ENCODE assay signal across 29 cellular contexts in genomic region chr1:214777364-214777763, GRCh38.
"Had no signal": no experiment of that assay in that cellular context is flagged by ENCODE, and none has a peak within 500 bp of the region (broad histone marks: within the 10 kb centered on the region; RNA-seq: fewer than 3 reads in every experiment).

No MANE protein-coding gene starts in this region.

- H3K4me1 ChIP-seq: stomach, suprapubic skin, testis, thyroid gland, tibial artery, tibial nerve, transverse colon, upper lobe of left lung, upper lobe of right lung, uterus, vagina had no signal

- H3K4me3 Mint-ChIP-seq: stimulated activated effector memory CD8-positive, alpha-beta T cell treated with anti-CD3 and anti-CD28 coated beads, Interleukin-12 subunit alpha, Interleukin-12 subunit beta, amount 100 ng/mL, for 72 hours; stimulated activated memory B cell treated with anti-CD40 and anti-IgM and Interleukin-4, amounts not matched to agents 10 μg/mL and 1 μg/mL and 100 μg/mL, for 72 hours; stimulated activated naive B cell treated with anti-CD40 and anti-IgM and Interleukin-4, amounts not matched to agents 10 μg/mL and 1 μg/mL and 100 μg/mL, for 72 hours; stimulated activated naive CD8-positive, alpha-beta T cell treated with anti-CD3 and anti-CD28 coated beads, Interleukin-15, amount 100 ng/mL, for 72 hours; stimulated activated naive CD8-positive, alpha-beta T cell treated with anti-CD3 and anti-CD28 coated beads, Interleukin-15, Interleukin-2, amounts not matched to agents 100 ng/mL and 50 ng/mL, for 24 hours; type B pancreatic cell had no signal

- H3K4me3 ChIP-seq: stomach, suprapubic skin, testis, thoracic aorta, thyroid gland, tibial artery, tibial nerve, transverse colon, upper lobe of left lung, upper lobe of right lung, uterus, vagina had no signal

- H3K36me3 Mint-ChIP-seq: stimulated activated effector memory CD8-positive, alpha-beta T cell treated with anti-CD3 and anti-CD28 coated beads, Interleukin-12 subunit alpha, Interleukin-12 subunit beta, amount 100 ng/mL, for 72 hours; stimulated activated memory B cell treated with anti-CD40 and anti-IgM and Interleukin-4, amounts not matched to agents 10 μg/mL and 1 μg/mL and 100 μg/mL, for 72 hours; stimulated activated naive B cell treated with anti-CD40 and anti-IgM and Interleukin-4, amounts not matched to agents 10 μg/mL and 1 μg/mL and 100 μg/mL, for 72 hours; type B pancreatic cell had no signal

- H3K27ac Mint-ChIP-seq: stimulated activated effector memory CD8-positive, alpha-beta T cell treated with anti-CD3 and anti-CD28 coated beads, Interleukin-12 subunit alpha, Interleukin-12 subunit beta, amount 100 ng/mL, for 72 hours; stimulated activated memory B cell treated with anti-CD40 and anti-IgM and Interleukin-4, amounts not matched to agents 10 μg/mL and 1 μg/mL and 100 μg/mL, for 72 hours; stimulated activated naive B cell treated with anti-CD40 and anti-IgM and Interleukin-4, amounts not matched to agents 10 μg/mL and 1 μg/mL and 100 μg/mL, for 72 hours; stimulated activated naive CD8-positive, alpha-beta T cell treated with anti-CD3 and anti-CD28 coated beads, Interleukin-15, amount 100 ng/mL, for 72 hours; stimulated activated naive CD8-positive, alpha-beta T cell treated with anti-CD3 and anti-CD28 coated beads, Interleukin-15, Interleukin-2, amounts not matched to agents 100 ng/mL and 50 ng/mL, for 24 hours; type B pancreatic cell had no signal

- H3K27me3 Mint-ChIP-seq: stimulated activated memory B cell treated with anti-CD40 and anti-IgM and Interleukin-4, amounts not matched to agents 10 μg/mL and 1 μg/mL and 100 μg/mL, for 72 hours; stimulated activated naive B cell treated with anti-CD40 and anti-IgM and Interleukin-4, amounts not matched to agents 10 μg/mL and 1 μg/mL and 100 μg/mL, for 72 hours; stimulated activated naive CD8-positive, alpha-beta T cell treated with anti-CD3 and anti-CD28 coated beads, Interleukin-15, amount 100 ng/mL, for 72 hours; stimulated activated naive CD8-positive, alpha-beta T cell treated with anti-CD3 and anti-CD28 coated beads, Interleukin-15, Interleukin-2, amounts not matched to agents 100 ng/mL and 50 ng/mL, for 24 hours; type B pancreatic cell had no signal

- DNase-seq: stimulated activated CD4-positive, alpha-beta T cell treated with anti-CD3 and anti-CD28 coated beads, Interleukin-2, amount 100 ng/mL, for 48 hours; stimulated activated CD4-positive, alpha-beta T cell treated with anti-CD3 and anti-CD28 coated beads, Interleukin-4, amount 100 ng/mL, for 1 hour; stimulated activated CD4-positive, alpha-beta T cell treated with anti-CD3 and anti-CD28 coated beads, Interleukin-4, amount 100 ng/mL, for 24 hours; stimulated activated CD4-positive, alpha-beta T cell treated with anti-CD3 and anti-CD28 coated beads, Interleukin-4, amount 100 ng/mL, for 4 hours; stimulated activated CD8-positive, alpha-beta memory T cell treated with anti-CD3 and anti-CD28 coated beads, Interleukin-4, amount 100 ng/mL, for 48 hours; stimulated activated naive B cell treated with anti-CD40 and anti-IgM and Interleukin-4, amounts not matched to agents 10 μg/mL and 1 μg/mL and 100 μg/mL, for 72 hours; stimulated activated naive CD4-positive, alpha-beta T cell; stimulated activated naive CD4-positive, alpha-beta T cell treated with Interleukin-2 at 50 U/mL for 16 hours; stimulated activated naive CD8-positive, alpha-beta T cell treated with anti-CD3 and anti-CD28 coated beads, Interleukin-15, amount 100 ng/mL, for 72 hours; stimulated activated naive CD8-positive, alpha-beta T cell treated with anti-CD3 and anti-CD28 coated beads, Interleukin-15, Interleukin-2, amounts not matched to agents 100 U/mL and 50 U/mL, for 24 hours; stomach; substantia nigra; testis; thyroid gland; tibial artery; transverse colon; trophoblast cell; upper lobe of left lung; upper lobe of right lung; uterus had no signal

- H3K9me3 ChIP-seq: suprapubic skin, testis, thoracic aorta, thyroid gland, transverse colon, upper lobe of left lung, upper lobe of right lung, uterus, vagina had no signal

- H3K4me1 Mint-ChIP-seq: stimulated activated effector memory CD8-positive, alpha-beta T cell treated with anti-CD3 and anti-CD28 coated beads, Interleukin-12 subunit alpha, Interleukin-12 subunit beta, amount 100 ng/mL, for 72 hours; stimulated activated memory B cell treated with anti-CD40 and anti-IgM and Interleukin-4, amounts not matched to agents 10 μg/mL and 1 μg/mL and 100 μg/mL, for 72 hours; stimulated activated naive B cell treated with anti-CD40 and anti-IgM and Interleukin-4, amounts not matched to agents 10 μg/mL and 1 μg/mL and 100 μg/mL, for 72 hours; stimulated activated naive CD8-positive, alpha-beta T cell treated with anti-CD3 and anti-CD28 coated beads, Interleukin-15, amount 100 ng/mL, for 72 hours had no signal

- H3K36me3 ChIP-seq: stomach, suprapubic skin, thoracic aorta, thyroid gland, tibial artery, tibial nerve, transverse colon, upper lobe of left lung, upper lobe of right lung, uterus, vagina had no signal

- H3K9me3 Mint-ChIP-seq: stimulated activated effector memory CD8-positive, alpha-beta T cell treated with anti-CD3 and anti-CD28 coated beads, Interleukin-12 subunit alpha, Interleukin-12 subunit beta, amount 100 ng/mL, for 72 hours; stimulated activated naive CD8-positive, alpha-beta T cell treated with anti-CD3 and anti-CD28 coated beads, Interleukin-15, amount 100 ng/mL, for 72 hours; stimulated activated naive CD8-positive, alpha-beta T cell treated with anti-CD3 and anti-CD28 coated beads, Interleukin-15, Interleukin-2, amounts not matched to agents 100 ng/mL and 50 ng/mL, for 24 hours; type B pancreatic cell had no signal

- FAIRE-seq: urothelium cell line had no signal

- ATAC-seq: stimulated activated effector memory CD8-positive, alpha-beta T cell treated with anti-CD3 and anti-CD28 coated beads, Interleukin-12 subunit alpha, Interleukin-12 subunit beta, amount 100 ng/mL, for 72 hours; stimulated activated memory B cell treated with anti-CD40 and anti-IgM and Interleukin-4, amounts not matched to agents 10 μg/mL and 1 μg/mL and 100 μg/mL, for 72 hours; stimulated activated naive B cell treated with anti-CD40 and anti-IgM and Interleukin-4, amounts not matched to agents 10 μg/mL and 1 μg/mL and 100 μg/mL, for 72 hours; stimulated activated naive CD8-positive, alpha-beta T cell treated with anti-CD3 and anti-CD28 coated beads, Interleukin-15, amount 100 ng/mL, for 72 hours; stimulated activated naive CD8-positive, alpha-beta T cell treated with anti-CD3 and anti-CD28 coated beads, Interleukin-15, Interleukin-2, amounts not matched to agents 100 U/mL and 50 U/mL, for 24 hours; upper lobe of right lung had no signal

- H3K27ac ChIP-seq: stomach, suprapubic skin, testis, thoracic aorta, thyroid gland, tibial artery, tibial nerve, transverse colon, upper lobe of left lung, upper lobe of right lung, uterus, vagina had no signal
